8 cellular contexts compared by ENCODE assay signal in the genomic region with DNA sequence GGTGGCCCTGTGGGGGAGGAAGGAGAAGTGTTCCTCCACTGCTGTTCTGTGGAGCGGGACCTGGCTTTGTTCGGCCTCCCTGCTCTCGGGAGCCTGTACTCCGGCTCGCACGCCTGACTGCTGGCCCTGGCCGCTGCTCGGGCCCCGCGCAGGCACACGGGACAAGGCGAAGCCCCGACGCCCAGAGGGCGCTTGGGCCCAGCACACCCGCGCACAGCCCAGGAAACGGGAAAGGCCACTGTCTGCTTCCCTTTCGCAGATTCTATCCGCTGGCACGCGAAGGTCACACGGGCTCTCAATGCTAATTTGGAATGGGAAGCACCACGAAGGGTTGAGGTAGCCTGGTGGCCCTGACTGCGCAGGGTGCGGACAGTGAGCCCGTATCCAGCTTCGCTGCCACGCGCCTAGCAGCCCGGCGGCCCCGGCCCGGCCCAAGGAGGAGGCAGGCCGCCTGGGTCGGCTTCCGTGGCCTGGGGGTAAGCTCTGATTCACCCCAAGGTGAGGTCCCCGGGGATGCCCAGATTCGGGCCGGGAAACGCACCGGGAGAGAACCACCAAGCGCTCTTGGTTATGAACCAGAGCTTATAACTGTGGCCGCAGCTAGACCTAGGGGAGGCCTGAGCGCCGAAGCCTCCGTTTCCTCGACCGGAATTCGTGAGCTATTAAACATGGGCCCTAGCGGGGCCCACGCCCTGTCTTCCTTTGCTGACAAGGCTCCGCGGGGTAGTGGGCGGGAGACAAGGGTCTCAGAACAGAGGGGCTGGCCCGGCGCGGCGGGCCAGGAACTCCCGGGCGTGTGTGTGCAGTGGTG. TPM values are rescaled to one million over a fixed set of nuclear protein-coding genes. Genes with fewer than 3 reads are reported as not detected.
DNase-seq lines count a peak whose midpoint lies in the region; ATAC-seq and TF ChIP-seq lines count a peak whose summit lies in the region.

No MANE protein-coding gene starts in this region.

- peak overlapping the region; percentile 20 for H2AFZ ChIP-seq in neural progenitor cell (replicated peaks)

- peak; percentile 25 for ATAC-seq in GM18498 (IDR thresholded peaks at IDR 0.05; ENCODE audit: unreplicated experiment)

- no peaks in the 10 kb centered on the region for H3F3A ChIP-seq in neural progenitor cell (ENCODE audit: low read depth)

- no peak overlapping the region for H3K27ac Mint-ChIP-seq in neural progenitor cell

- H3K4me3 ChIP-seq in HUES64 (ENCODE audit: low read length) (peak overlapping the region; percentile 47), fibroblast of pulmonary artery (replicated peaks; ENCODE audit: low read depth, low read length) (peak overlapping the region; percentile 38), neural progenitor cell (peak overlapping the region; percentile 28)

- H3K4me1 ChIP-seq in HUES64 (ENCODE audit: insufficient read depth, low read length) (peaks cover 12% of the 10 kb centered on the region), neural progenitor cell (peaks cover 5% of the 10 kb centered on the region)

- no peaks in the 10 kb centered on the region for H3K36me3 ChIP-seq in HUES64 (ENCODE audit: insufficient read depth, low read length)
- H3K36me3 ChIP-seq in neural progenitor cell, result no peaks in the 10 kb centered on the region

- no peak for DNase-seq in fibroblast of pulmonary artery (ENCODE audit: low read depth)
- DNase-seq in neural progenitor cell (ENCODE audit: low spot score), result peak; percentile 42
- DNase-seq in amygdala (lab: John Stamatoyannopoulos, UW), result no peak
- DNase-seq in RWPE1 (ENCODE audit: low spot score), result no peak
- no peak for DNase-seq in DMS114 treated with DMSO at 0.1 percent for 48 hours (lab: John Stamatoyannopoulos, UW; ENCODE audit: unreplicated experiment)
- DNase-seq in H4 (ENCODE audit: low spot score), result no peak

- peaks cover 9% of the 10 kb centered on the region for H3K9me3 Mint-ChIP-seq in neural progenitor cell

- H3K9ac ChIP-seq in HUES64 (ENCODE audit: low read depth, low read length) (no peak overlapping the region), neural progenitor cell (no peak overlapping the region)

- H3K27me3 Mint-ChIP-seq in neural progenitor cell (ENCODE audit: insufficient read depth, low read depth), result peaks cover 51% of the 10 kb centered on the region

- TF ChIP-seq CTCF in fibroblast of pulmonary artery (IDR thresholded peaks at IDR 0.05; ENCODE audit: low read length, missing control alignments) (no peak), neural progenitor cell (IDR thresholded peaks at IDR 0.05) (no peak), RWPE1 (conservative IDR thresholded peaks at IDR 0.05; ENCODE audit: low read depth) (no peak)

- H3K27ac ChIP-seq in HUES64 (ENCODE audit: low read depth, low read length) (no peak overlapping the region), neural progenitor cell (no peak overlapping the region), RWPE1 (no peak overlapping the region)

- CTCF ChIA-PET in RWPE1 (lab: Yijun Ruan, JAX), result interaction anchor here (0.6 to 2.1 kb wide), 10 partner anchors 11 to 854 kb away, joined by 3 to 9 read pairs (median 4); no protein-coding TSS in a partner anchor

- H3K27me3 ChIP-seq in HUES64 (ENCODE audit: insufficient read depth, low read length), result peaks cover 80% of the 10 kb centered on the region
- peaks cover 80% of the 10 kb centered on the region for H3K27me3 ChIP-seq in neural progenitor cell

- H3K4me2 ChIP-seq in neural progenitor cell, result peak overlapping the region; percentile 48

- peaks cover 10% of the 10 kb centered on the region for H3K4me1 Mint-ChIP-seq in neural progenitor cell

- H3K9me3 ChIP-seq in HUES64 (ENCODE audit: insufficient read depth, low read depth, low read length) (no peaks in the 10 kb centered on the region), neural progenitor cell (ENCODE audit: low read depth) (no peaks in the 10 kb centered on the region)

- H3K4me3 Mint-ChIP-seq in neural progenitor cell, result peak overlapping the region; percentile 79

- H3K79me2 ChIP-seq in neural progenitor cell (ENCODE audit: low read depth), result no peaks in the 10 kb centered on the region

- POLR2A ChIA-PET in RWPE1 (lab: Yijun Ruan, JAX; ENCODE audit: low non-redundant PET), result interaction anchor here (0.7 kb wide), 1 partner anchor 593 kb away, joined by 8 read pairs; no protein-coding TSS in a partner anchor

- H3K36me3 Mint-ChIP-seq in neural progenitor cell, result no peaks in the 10 kb centered on the region

- H4K20me1 ChIP-seq in neural progenitor cell (ENCODE audit: low read depth), result peaks cover 25% of the 10 kb centered on the region

- 52% methylated on average over 61 of the region's 61 CpGs for WGBS in HUES64

RNA-seq across cellular contexts. Expression of gene TBX15, which starts 19.7 kb away (rescaled TPM):
- 3.1 TPM for polyA plus RNA-seq in HUES64 (2013, experiment 1 of 2)
- polyA plus RNA-seq in HUES64 (2013, experiment 2 of 2), result 4.5 TPM
- total RNA-seq in neural progenitor cell (ENCODE audit: low replicate concordance), result 2.8 and 2.9 TPM in 2 replicates
- not detected in 2 replicates for total RNA-seq in H4 (2014; rRNA removed; shearing (Covaris generic))
